ENCODE assay signal across 18 cellular contexts in the genomic region with DNA sequence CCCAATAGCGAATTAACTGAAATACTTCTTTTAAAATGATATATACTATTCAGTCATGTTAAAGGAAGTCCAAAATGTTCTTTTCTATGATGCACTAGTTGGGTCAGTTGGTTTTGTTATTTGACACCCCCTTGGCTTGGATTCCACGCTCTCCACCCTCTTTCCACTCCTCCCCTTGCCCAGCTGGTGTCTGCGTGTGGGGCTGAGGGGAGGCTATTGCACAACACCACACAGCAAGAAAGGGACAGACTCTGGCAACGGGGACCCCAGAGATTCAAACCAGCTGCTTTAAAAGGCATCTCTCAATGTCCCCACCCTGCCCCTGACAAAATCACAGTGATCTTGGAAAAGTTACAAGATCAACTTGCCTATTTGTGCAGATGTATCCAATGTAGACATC.
DNase-seq lines count a peak whose midpoint lies in the region; ATAC-seq, FAIRE-seq and TF ChIP-seq lines count a peak whose summit lies in the region.
"Had no signal": no experiment of that assay in that cellular context is flagged by ENCODE, and none has a peak within 500 bp of the region (broad histone marks: within the 10 kb centered on the region; RNA-seq: fewer than 3 reads in every experiment).

No MANE protein-coding gene starts in this region.

- no peak overlapping the region for H3K4me3 ChIP-seq in astrocyte of the spinal cord (ENCODE audit: low read depth, low read length)
- H3K4me3 ChIP-seq in heart left ventricle = no peak overlapping the region
- no peak overlapping the region for H3K4me3 ChIP-seq in dorsolateral prefrontal cortex

- WGBS in heart left ventricle, 4 donors = 47 to 73% (median 55%) methylated on average over 4 of the region's 4 CpGs

- intact Hi-C loops in heart left ventricle (cut with DNase I) = no loop called here
- intact Hi-C loops in sciatic nerve (cut with DNase I) = no loop called here
- intact Hi-C loops in dorsolateral prefrontal cortex (cut with DNase I) = no loop called here

- no peak overlapping the region for H3K27ac ChIP-seq in heart left ventricle
- H3K27ac ChIP-seq in dorsolateral prefrontal cortex = no peak overlapping the region

- peaks cover 0 to 24% (median 8%) of the 10 kb centered on the region in 12 donors for H3K4me1 ChIP-seq in heart left ventricle

- H3K27me3 ChIP-seq in heart left ventricle = no peaks in the 10 kb centered on the region
- no peaks in the 10 kb centered on the region for H3K27me3 ChIP-seq in dorsolateral prefrontal cortex

- no peak for TF ChIP-seq POLR2A in heart left ventricle (IDR thresholded peaks at IDR 0.05)

- peak; percentile 74 for FAIRE-seq in HTR-8/SVneo (lab: Jason Lieb, UNC)
- FAIRE-seq: endothelial cell of umbilical vein, urothelium cell line had no signal

- peaks cover 0 to 3% (median 0%) of the 10 kb centered on the region in 12 donors for H3K9me3 ChIP-seq in heart left ventricle

- no peaks in the 10 kb centered on the region for H3K36me3 ChIP-seq in heart left ventricle

- DNase-seq in HTR-8/SVneo (ENCODE audit: insufficient read length, low spot score) = no peak
- peak; percentile 65 for DNase-seq in astrocyte of the spinal cord (ENCODE audit: low read depth, low spot score)
- DNase-seq in heart left ventricle = peak in 4 of 5 donors; percentile 24 to 79 (median 48)
- peak; percentile 64 for DNase-seq in sciatic nerve (ENCODE audit: low spot score)
- DNase-seq in amygdala (lab: John Stamatoyannopoulos, UW) = no peak
- DNase-seq in NCI-H2227 (lab: John Stamatoyannopoulos, UW; ENCODE audit: unreplicated experiment) = no peak
- DNase-seq in dorsolateral prefrontal cortex = no peak
- no peak for DNase-seq in NCI-H2171 treated with DMSO at 0.1 percent for 48 hours (lab: John Stamatoyannopoulos, UW)
- DNase-seq: activated CD4-positive, CD25-positive, alpha-beta regulatory T cell; activated naive CD4-positive, alpha-beta T cell treated with anti-CD3 and anti-CD28 coated beads, Interleukin-2, amount 10 ng/mL, durations not matched to agents 7 days and 5 days; AML-193; hypothalamus; NCI-H2081 treated with DMSO at 0.1 percent for 48 hours; retina; stimulated activated CD4-positive, alpha-beta T cell treated with anti-CD3 and anti-CD28 coated beads, Interleukin-4, amount 100 ng/mL, for 4 hours had no signal

- TF ChIP-seq CTCF in astrocyte of the spinal cord (IDR thresholded peaks at IDR 0.05; ENCODE audit: low read depth, low read length) (no peak), heart left ventricle (IDR thresholded peaks at IDR 0.05) (no peak), dorsolateral prefrontal cortex (IDR thresholded peaks at IDR 0.05 in 54 of 56, conservative IDR thresholded peaks at IDR 0.05 in 2 of 56; ENCODE audit: low read depth in 1 of 56, partially characterized antibody in 56 of 56) (no peak)

- ATAC-seq in heart left ventricle (peak; percentile 59 to 90 (median 84)), sciatic nerve (peak; percentile 96)
- ATAC-seq: left lobe of liver had no signal

- in situ Hi-C loops in astrocyte of the spinal cord (cut with HindIII; ENCODE audit: low sequenced_read_pairs) = no loop called here

Comparison
In these comparisons a context has a peak if more than half of its experiments do, and no peak if none do; other contexts are left out.
1. DNase-seq: peak in astrocyte of the spinal cord (single experiment), heart left ventricle (4 of 5) and sciatic nerve (single experiment); none in HTR-8/SVneo (single experiment), amygdala (0 of 56), NCI-H2227 (single experiment), dorsolateral prefrontal cortex (0 of 10) and NCI-H2171 treated with DMSO at 0.1 percent for 48 hours (single experiment).